Comparison of ENCODE assay signal across 22 cellular contexts in genomic region chr1:201408815-201409200, GRCh38. TPM values are rescaled to one million over a fixed set of nuclear protein-coding genes. Genes with fewer than 3 reads are reported as not detected.
"Had no signal": no experiment of that assay in that cellular context is flagged by ENCODE, and none has a peak within 500 bp of the region (broad histone marks: within the 10 kb centered on the region; RNA-seq: fewer than 3 reads in every experiment).

No MANE protein-coding gene starts in this region.

- H3K4me1 Mint-ChIP-seq: activated CD4-positive, alpha-beta memory T cell treated with anti-CD3 and anti-CD28 coated beads, Interleukin-2, amount 10 ng/mL, durations not matched to agents 7 days and 5 days; activated CD4-positive, alpha-beta T cell treated with anti-CD3 and anti-CD28 coated beads, Interleukin-2, amount 10 ng/mL, durations not matched to agents 7 days and 5 days; activated naive CD4-positive, alpha-beta T cell treated with anti-CD3 and anti-CD28 coated beads, Interleukin-2, amount 10 ng/mL, durations not matched to agents 7 days and 5 days; activated naive CD8-positive, alpha-beta T cell treated with anti-CD3 and anti-CD28 coated beads, Interleukin-2, amount 10 ng/mL, durations not matched to agents 7 days and 5 days had no signal

- H3K9me3 ChIP-seq: ascending aorta, breast epithelium, esophagus muscularis mucosa, gastrocnemius medialis, heart left ventricle had no signal

- H3K4me3 ChIP-seq: ascending aorta, breast epithelium, coronary artery, dorsolateral prefrontal cortex, esophagus muscularis mucosa, gastrocnemius medialis, heart left ventricle had no signal

- H3K27me3 Mint-ChIP-seq: activated CD4-positive, alpha-beta T cell treated with anti-CD3 and anti-CD28 coated beads, Interleukin-2, amount 10 ng/mL, durations not matched to agents 7 days and 5 days had no signal

- H3K36me3 ChIP-seq: ascending aorta, breast epithelium, esophagus muscularis mucosa, heart left ventricle had no signal

- H3K27ac ChIP-seq: ascending aorta, breast epithelium, coronary artery, dorsolateral prefrontal cortex, esophagus muscularis mucosa had no signal

- H3K36me3 Mint-ChIP-seq: activated naive CD4-positive, alpha-beta T cell treated with anti-CD3 and anti-CD28 coated beads, Interleukin-2, amount 10 ng/mL, durations not matched to agents 7 days and 5 days; activated naive CD4-positive, alpha-beta T cell treated with anti-CD3 and anti-CD28 coated beads, Interleukin-2, amount 50 U/mL, for 72 hours; activated naive CD8-positive, alpha-beta T cell treated with anti-CD3 and anti-CD28 coated beads, Interleukin-2, amount 10 ng/mL, durations not matched to agents 7 days and 5 days; brain had no signal

- H3K27ac Mint-ChIP-seq: activated CD4-positive, alpha-beta memory T cell treated with anti-CD3 and anti-CD28 coated beads, Interleukin-2, amount 10 ng/mL, durations not matched to agents 7 days and 5 days; activated CD4-positive, alpha-beta T cell treated with anti-CD3 and anti-CD28 coated beads, Interleukin-2, amount 10 ng/mL, durations not matched to agents 7 days and 5 days; activated naive CD4-positive, alpha-beta T cell treated with anti-CD3 and anti-CD28 coated beads, Interleukin-2, amount 10 ng/mL, durations not matched to agents 7 days and 5 days; activated naive CD4-positive, alpha-beta T cell treated with anti-CD3 and anti-CD28 coated beads, Interleukin-2, amount 50 U/mL, for 72 hours; activated naive CD8-positive, alpha-beta T cell treated with anti-CD3 and anti-CD28 coated beads, Interleukin-2, amount 10 ng/mL, durations not matched to agents 7 days and 5 days; activated T-cell treated with anti-CD3 and anti-CD28 coated beads, Interleukin-2, amount 50 U/mL, for 24 hours; activated T-cell treated with anti-CD3 and anti-CD28 coated beads, Interleukin-2, amount 50 U/mL, for 72 hours; dendritic cell treated with granulocyte-macrophage colony-stimulating factor and Interleukin-4, amounts not matched to agents 40 ng/mL and 50 ng/mL, for 4 days; endodermal cell had no signal

- H3K4me1 ChIP-seq: ascending aorta, breast epithelium, esophagus muscularis mucosa, foreskin keratinocyte, gastrocnemius medialis had no signal

- H3K4me3 Mint-ChIP-seq: activated CD4-positive, alpha-beta memory T cell treated with anti-CD3 and anti-CD28 coated beads, Interleukin-2, amount 10 ng/mL, durations not matched to agents 7 days and 5 days; activated CD4-positive, alpha-beta T cell treated with anti-CD3 and anti-CD28 coated beads, Interleukin-2, amount 10 ng/mL, durations not matched to agents 7 days and 5 days; activated naive CD4-positive, alpha-beta T cell treated with anti-CD3 and anti-CD28 coated beads, Interleukin-2, amount 10 ng/mL, durations not matched to agents 7 days and 5 days; activated naive CD8-positive, alpha-beta T cell treated with anti-CD3 and anti-CD28 coated beads, Interleukin-2, amount 10 ng/mL, durations not matched to agents 7 days and 5 days; activated T-cell treated with anti-CD3 and anti-CD28 coated beads, Interleukin-2, amount 50 U/mL, for 24 hours; activated T-cell treated with anti-CD3 and anti-CD28 coated beads, Interleukin-2, amount 50 U/mL, for 72 hours; brain; central memory CD8-positive, alpha-beta T cell; dendritic cell treated with granulocyte-macrophage colony-stimulating factor and Interleukin-4, amounts not matched to agents 40 ng/mL and 50 ng/mL, for 4 days; endodermal cell had no signal

- H3K9me3 Mint-ChIP-seq: activated CD4-positive, alpha-beta memory T cell treated with anti-CD3 and anti-CD28 coated beads, Interleukin-2, amount 10 ng/mL, durations not matched to agents 7 days and 5 days; activated CD4-positive, alpha-beta T cell treated with anti-CD3 and anti-CD28 coated beads, Interleukin-2, amount 10 ng/mL, durations not matched to agents 7 days and 5 days; activated naive CD4-positive, alpha-beta T cell treated with anti-CD3 and anti-CD28 coated beads, Interleukin-2, amount 10 ng/mL, durations not matched to agents 7 days and 5 days; activated naive CD4-positive, alpha-beta T cell treated with anti-CD3 and anti-CD28 coated beads, Interleukin-2, amount 50 U/mL, for 72 hours; activated naive CD8-positive, alpha-beta T cell treated with anti-CD3 and anti-CD28 coated beads, Interleukin-2, amount 10 ng/mL, durations not matched to agents 7 days and 5 days; activated T-cell treated with anti-CD3 and anti-CD28 coated beads, Interleukin-2, amount 50 U/mL, for 24 hours; activated T-cell treated with anti-CD3 and anti-CD28 coated beads, Interleukin-2, amount 50 U/mL, for 72 hours; brain; central memory CD8-positive, alpha-beta T cell; dendritic cell treated with granulocyte-macrophage colony-stimulating factor and Interleukin-4, amounts not matched to agents 40 ng/mL and 50 ng/mL, for 4 days; endodermal cell had no signal

- H3K27me3 ChIP-seq: ascending aorta, breast epithelium, esophagus muscularis mucosa, gastrocnemius medialis, heart left ventricle had no signal

- DNase-seq: activated gamma-delta T cell had no signal

RNA-seq across cellular contexts. Expression of gene LAD1, which starts 9.7 kb away (rescaled TPM):
- total RNA-seq: activated CD4-positive, alpha-beta memory T cell treated with anti-CD3 and anti-CD28 coated beads, Interleukin-2, amount 10 ng/mL, durations not matched to agents 7 days and 5 days; activated CD4-positive, alpha-beta T cell treated with anti-CD3 and anti-CD28 coated beads, Interleukin-2, amount 10 ng/mL, durations not matched to agents 7 days and 5 days; activated naive CD4-positive, alpha-beta T cell treated with anti-CD3 and anti-CD28 coated beads, Interleukin-2, amount 50 U/mL, for 72 hours; activated naive CD8-positive, alpha-beta T cell treated with anti-CD3 and anti-CD28 coated beads, Interleukin-2, amount 10 ng/mL, durations not matched to agents 7 days and 5 days; activated T-cell treated with anti-CD3 and anti-CD28 coated beads, Interleukin-2, amount 50 U/mL, for 72 hours; cerebellum; T-helper 1 cell treated with Interleukin-12 subunit alpha and Interleukin-12 subunit beta and Interleukin-4 antibody, amounts not matched to agents 30 ng/mL and 1 ng/mL, for 36 hours had no signal

RNA-seq across cellular contexts. Expression of gene TNNI1, which starts 12.7 kb away (rescaled TPM):
- total RNA-seq: activated CD4-positive, alpha-beta memory T cell treated with anti-CD3 and anti-CD28 coated beads, Interleukin-2, amount 10 ng/mL, durations not matched to agents 7 days and 5 days; activated CD4-positive, alpha-beta T cell treated with anti-CD3 and anti-CD28 coated beads, Interleukin-2, amount 10 ng/mL, durations not matched to agents 7 days and 5 days; activated naive CD4-positive, alpha-beta T cell treated with anti-CD3 and anti-CD28 coated beads, Interleukin-2, amount 50 U/mL, for 72 hours; activated naive CD8-positive, alpha-beta T cell treated with anti-CD3 and anti-CD28 coated beads, Interleukin-2, amount 10 ng/mL, durations not matched to agents 7 days and 5 days; activated T-cell treated with anti-CD3 and anti-CD28 coated beads, Interleukin-2, amount 50 U/mL, for 72 hours; ascending aorta; foreskin keratinocyte had no signal
- polyA plus RNA-seq: foreskin keratinocyte had no signal

RNA-seq across cellular contexts. Expression of gene TNNT2, which starts 31.3 kb away (rescaled TPM):
- total RNA-seq: activated CD4-positive, alpha-beta memory T cell treated with anti-CD3 and anti-CD28 coated beads, Interleukin-2, amount 10 ng/mL, durations not matched to agents 7 days and 5 days; activated CD4-positive, alpha-beta T cell treated with anti-CD3 and anti-CD28 coated beads, Interleukin-2, amount 10 ng/mL, durations not matched to agents 7 days and 5 days; activated naive CD4-positive, alpha-beta T cell treated with anti-CD3 and anti-CD28 coated beads, Interleukin-2, amount 50 U/mL, for 72 hours; activated naive CD8-positive, alpha-beta T cell treated with anti-CD3 and anti-CD28 coated beads, Interleukin-2, amount 10 ng/mL, durations not matched to agents 7 days and 5 days; activated T-cell treated with anti-CD3 and anti-CD28 coated beads, Interleukin-2, amount 50 U/mL, for 72 hours; ascending aorta; cerebellum; T-helper 1 cell treated with Interleukin-12 subunit alpha and Interleukin-12 subunit beta and Interleukin-4 antibody, amounts not matched to agents 30 ng/mL and 1 ng/mL, for 36 hours had no signal
